In genomic region chr7:70590126-70590854, GRCh38 we compare ENCODE assay signal across 19 cellular contexts.
A peak's percentile ranks its signal among the peaks of the same experiment; 100 is the strongest.
DNase-seq lines count a peak whose midpoint lies in the region; ATAC-seq, FAIRE-seq and TF ChIP-seq lines count a peak whose summit lies in the region.
"Had no signal": no experiment of that assay in that cellular context is flagged by ENCODE, and none has a peak within 500 bp of the region (broad histone marks: within the 10 kb centered on the region; RNA-seq: fewer than 3 reads in every experiment).

No MANE protein-coding gene starts in this region.

- H3K27me3 ChIP-seq in mucosa of rectum (ENCODE audit: control insufficient read depth in 2 of 2, insufficient read depth in 2 of 2, low read length in 2 of 2): no peaks in the 10 kb centered on the region
- H3K27me3 ChIP-seq: Peyer's patch had no signal

- peak overlapping the region; percentile 61 to 68 for H3K27ac ChIP-seq in mucosa of rectum (ENCODE audit: low read depth in 2 of 2, low read length in 2 of 2)

- intact Hi-C loops in left cardiac atrium (cut with DNase I): no loop called here

- no peak for TF ChIP-seq CTCF in nephron progenitor cell (IDR thresholded peaks at IDR 0.05)

- no peak overlapping the region for H3K27ac Mint-ChIP-seq in nephron progenitor cell
- H3K27ac Mint-ChIP-seq: CD4-positive, CD25-positive, alpha-beta regulatory T cell had no signal

- no peaks in the 10 kb centered on the region for H3K9me3 Mint-ChIP-seq in nephron progenitor cell

- DNase-seq in NCI-H226 (no peak), nephron progenitor cell (no peak), GM12891 (ENCODE audit: insufficient read length, low spot score) (no peak), left cardiac atrium (no peak)
- DNase-seq: ACHN; CD4-positive, CD25-positive, alpha-beta regulatory T cell; DMS53; Karpas-422; MM.1S; NCI-H1417; NCI-H1930; NCI-H2171; Peyer's patch; SIG-M5; T-helper 2 cell had no signal

- H3K4me3 ChIP-seq in mucosa of rectum (ENCODE audit: low read length in 2 of 2): peak overlapping the region; percentile 18 to 50
- H3K4me3 ChIP-seq: Peyer's patch had no signal

- H3K27me3 Mint-ChIP-seq in nephron progenitor cell (ENCODE audit: low read depth, poor library complexity): peaks cover 39% of the 10 kb centered on the region

- no peaks in the 10 kb centered on the region for H3K36me3 ChIP-seq in mucosa of rectum (ENCODE audit: control insufficient read depth in 2 of 2, insufficient read depth in 2 of 2, low read length in 2 of 2)
- H3K36me3 ChIP-seq: Peyer's patch had no signal

- no peaks in the 10 kb centered on the region for H3K36me3 Mint-ChIP-seq in nephron progenitor cell (ENCODE audit: low read depth)
- H3K36me3 Mint-ChIP-seq: CD4-positive, CD25-positive, alpha-beta regulatory T cell had no signal

- no peaks in the 10 kb centered on the region for H3K9me3 ChIP-seq in mucosa of rectum (ENCODE audit: control insufficient read depth in 2 of 2, low read length in 2 of 2)
- H3K9me3 ChIP-seq: Peyer's patch had no signal

- peak; percentile 33 for ATAC-seq in GM19351 (IDR thresholded peaks at IDR 0.05; ENCODE audit: unreplicated experiment)
- ATAC-seq in HG02610 (IDR thresholded peaks at IDR 0.05; ENCODE audit: unreplicated experiment): peak; percentile 29
- ATAC-seq in HG03520 (IDR thresholded peaks at IDR 0.05; ENCODE audit: unreplicated experiment): peak; percentile 46
- no peak for ATAC-seq in left cardiac atrium

- no peak for FAIRE-seq in GM12891 (lab: Jason Lieb, UNC)

- H3K9ac ChIP-seq in mucosa of rectum (ENCODE audit: low read depth in 1 of 2, low read length in 2 of 2): peak overlapping the region; percentile 7 to 24

- peaks cover 11 to 29% of the 10 kb centered on the region in 2 donors for H3K4me1 ChIP-seq in mucosa of rectum (ENCODE audit: control insufficient read depth in 2 of 2, insufficient read depth in 2 of 2, low read length in 2 of 2)

- peaks cover 55% of the 10 kb centered on the region for H3K4me1 Mint-ChIP-seq in nephron progenitor cell

- TF ChIP-seq POLR2A in GM12891 (IDR thresholded peaks at IDR 0.05; ENCODE audit: low read depth, low read length): no peak

- no peak overlapping the region for H3K4me3 Mint-ChIP-seq in nephron progenitor cell
- H3K4me3 Mint-ChIP-seq: CD4-positive, CD25-positive, alpha-beta regulatory T cell had no signal

TF ChIP-seq in GM12891, 5 proteins besides CTCF, POLR2A, EP300 and RAD21:
- no peak for TF ChIP-seq POU2F2 (IDR thresholded peaks at IDR 0.05; ENCODE audit: low read depth, low read length)
- no peak for TF ChIP-seq PAX5 (IDR thresholded peaks at IDR 0.05; ENCODE audit: insufficient read depth, low read length, severe bottlenecking)
- no peak for TF ChIP-seq TAF1 (IDR thresholded peaks at IDR 0.05; ENCODE audit: low read depth, low read length)
- no peak for TF ChIP-seq SPI1 (IDR thresholded peaks at IDR 0.05; ENCODE audit: low read depth, low read length)
- no peak for TF ChIP-seq POLR2AphosphoS5 (IDR thresholded peaks at IDR 0.05; ENCODE audit: low read depth, low read length)

Comparison
In these comparisons a context has a peak if more than half of its experiments do, and no peak if none do; other contexts are left out.
1. ATAC-seq: peak in GM19351 (single experiment), HG02610 (single experiment) and HG03520 (single experiment); none in left cardiac atrium (0 of 2).